8 cellular contexts compared by ENCODE assay signal in the genomic region with DNA sequence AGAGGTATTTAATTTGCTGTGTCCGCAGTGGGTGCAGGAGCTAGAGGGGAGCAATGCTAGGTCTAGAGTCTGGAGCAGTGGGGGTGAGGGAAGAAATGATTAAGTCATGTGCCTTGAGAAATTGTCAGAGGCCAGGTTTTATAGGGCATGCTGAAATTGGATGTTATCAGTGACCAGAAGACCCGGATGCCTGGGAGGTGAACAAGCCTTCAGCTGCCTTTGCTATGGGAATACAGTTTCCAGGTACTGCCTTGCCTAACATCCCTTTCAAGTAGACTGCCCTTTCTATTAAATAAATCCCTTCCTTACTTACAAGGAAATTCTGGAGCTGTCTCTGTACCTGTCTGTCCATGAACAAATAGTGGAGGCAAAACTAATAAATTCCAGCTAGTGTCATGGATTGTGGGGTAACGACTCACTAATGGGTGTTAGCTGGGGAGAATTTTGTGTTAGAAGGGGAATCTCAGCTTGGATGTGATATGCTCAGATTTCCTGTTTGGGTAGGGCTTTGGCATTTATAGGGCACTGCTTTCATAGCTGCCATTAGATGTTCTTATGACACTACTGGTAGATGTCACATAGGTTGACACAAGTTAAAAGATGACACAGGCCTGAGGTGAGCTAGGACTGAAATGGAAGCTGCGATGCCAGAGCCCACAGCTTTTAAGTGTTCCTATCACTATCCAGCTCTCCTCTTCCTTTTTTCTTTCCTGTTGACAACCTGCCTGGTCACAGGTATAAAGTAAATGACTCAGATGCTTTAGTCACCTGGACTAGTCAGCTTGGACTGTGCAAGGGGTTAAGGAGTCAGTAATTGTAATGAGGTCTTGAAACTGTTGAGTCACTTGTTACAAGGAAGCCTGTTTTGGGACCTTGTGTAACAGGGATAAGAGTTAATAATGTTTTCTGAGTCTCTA. TPM values are rescaled to one million over a fixed set of nuclear protein-coding genes. Genes with fewer than 3 reads are reported as not detected.
A peak's percentile ranks its signal among the peaks of the same experiment; 100 is the strongest.
DNase-seq lines count a peak whose midpoint lies in the region; ATAC-seq, FAIRE-seq and TF ChIP-seq lines count a peak whose summit lies in the region.

No MANE protein-coding gene starts in this region.

- no peaks in the 10 kb centered on the region for H3K9me3 ChIP-seq in endothelial cell of umbilical vein (replicated peaks; ENCODE audit: control insufficient read depth, insufficient read depth, low read length)
- no peaks in the 10 kb centered on the region for H3K9me3 ChIP-seq in osteoblast (ENCODE audit: low read depth, low read length)
- no peaks in the 10 kb centered on the region for H3K9me3 ChIP-seq in BE2C

- in situ Hi-C loops in Caki2 (cut with HindIII; ENCODE audit: low pct_unique_long_range_greater_than_20kb, low sequenced_read_pairs): loop anchor here (25.0 kb wide), 1 partner anchor 109 kb away; no protein-coding TSS in a partner anchor

- H3K79me2 ChIP-seq in endothelial cell of umbilical vein (ENCODE audit: control insufficient read depth, insufficient read depth, low read length) (peaks cover 88% of the 10 kb centered on the region), osteoblast (ENCODE audit: insufficient read depth, low read length) (peaks cover 95% of the 10 kb centered on the region)

- TF ChIP-seq CTCF in endothelial cell of umbilical vein (IDR thresholded peaks at IDR 0.05; ENCODE audit: extremely low read depth in 1 of 2, insufficient read depth in 1 of 2, low read depth in 1 of 2, low read length in 2 of 2) (no peak), osteoblast (IDR thresholded peaks at IDR 0.05; ENCODE audit: extremely low read depth, low read depth, low read length) (no peak), BE2C (IDR thresholded peaks at IDR 0.05; ENCODE audit: low read depth, low read length) (no peak)

- no peak for TF ChIP-seq POLR2A in endothelial cell of umbilical vein (IDR thresholded peaks at IDR 0.05; ENCODE audit: low read depth, low read length)

- CTCF ChIA-PET in endothelial cell of umbilical vein (lab: Charles Lee): interaction anchor here (0.8 to 3.8 kb wide), 15 partner anchors 8 to 824 kb away, joined by 3 to 31 read pairs (median 3); a partner anchor contains a TSS

- H3K4me2 ChIP-seq in endothelial cell of umbilical vein (ENCODE audit: insufficient read depth, low read length): peak overlapping the region; percentile 34
- peak overlapping the region; percentile 37 for H3K4me2 ChIP-seq in osteoblast (ENCODE audit: insufficient read depth, low read length)

- H2AFZ ChIP-seq in endothelial cell of umbilical vein (ENCODE audit: low read depth, low read length) (no peak overlapping the region), osteoblast (ENCODE audit: low read length) (no peak overlapping the region)

- dilution Hi-C loops in endothelial cell of umbilical vein (cut with MboI; ENCODE audit: extremely low pct_ligation_motif_present, low sequenced_read_pairs): loop anchor here (25.0 kb wide), 1 partner anchor 109 kb away; no protein-coding TSS in a partner anchor

- H3K27ac ChIP-seq in endothelial cell of umbilical vein (ENCODE audit: insufficient read depth, low read depth, low read length) (peak overlapping the region; percentile 56), osteoblast (ENCODE audit: low read depth, low read length) (peak overlapping the region; percentile 53)

- POLR2A ChIA-PET in endothelial cell of umbilical vein (lab: Charles Lee): interaction anchor here (1.7 to 2.1 kb wide), 2 partner anchors 13 to 39 kb away, joined by 7 to 17 read pairs; no protein-coding TSS in a partner anchor

- intact Hi-C loops in endothelial cell of umbilical vein (cut with micrococcal nuclease): no loop called here

- H3K27me3 ChIP-seq in endothelial cell of umbilical vein (ENCODE audit: control insufficient read depth in 2 of 2, insufficient read depth in 2 of 2, low read length in 2 of 2): no peaks in the 10 kb centered on the region
- no peaks in the 10 kb centered on the region for H3K27me3 ChIP-seq in osteoblast (ENCODE audit: insufficient read depth, low read length)
- no peaks in the 10 kb centered on the region for H3K27me3 ChIP-seq in BE2C

- DNase-seq in Caki2 (ENCODE audit: low read depth): peak; percentile 81
- peak; percentile 71 for DNase-seq in NOMO-1 treated with DMSO at 0.1 percent for 48 hours (lab: John Stamatoyannopoulos, UW; ENCODE audit: unreplicated experiment)
- DNase-seq in endothelial cell of umbilical vein (ENCODE audit: low read depth, low spot score): peak; percentile 67
- peak; percentile 66 for DNase-seq in osteoblast (ENCODE audit: insufficient read length, low spot score, missing footprints)
- DNase-seq in T1000 (lab: John Stamatoyannopoulos, UW): no peak
- DNase-seq in BE2C: no peak
- DNase-seq in NCI-H128 (lab: John Stamatoyannopoulos, UW; ENCODE audit: unreplicated experiment): no peak

- ATAC-seq in HG02840 (IDR thresholded peaks at IDR 0.05; ENCODE audit: low FRiP score, unreplicated experiment): no peak

- H4K20me1 ChIP-seq in endothelial cell of umbilical vein (replicated peaks; ENCODE audit: control insufficient read depth, extremely low read depth, insufficient read depth, low read length) (no peaks in the 10 kb centered on the region), osteoblast (ENCODE audit: insufficient read depth, low read length) (peaks cover 23% of the 10 kb centered on the region)

- H3K9ac ChIP-seq in endothelial cell of umbilical vein (replicated peaks; ENCODE audit: extremely low read depth, insufficient read depth, low read length): no peak overlapping the region

- no TSS peak for BruUV-seq in endothelial cell of umbilical vein (replicated peaks; lab: Mats Ljungman, UMichigan)

- H3K4me1 ChIP-seq in endothelial cell of umbilical vein (ENCODE audit: control insufficient read depth, extremely low read depth, insufficient read depth, low read length) (peaks cover 38% of the 10 kb centered on the region), osteoblast (ENCODE audit: insufficient read depth, low read length) (peaks cover 50% of the 10 kb centered on the region), BE2C (peaks cover 16% of the 10 kb centered on the region)

- H3K36me3 ChIP-seq in endothelial cell of umbilical vein (ENCODE audit: control insufficient read depth in 2 of 2, extremely low read depth in 1 of 2, insufficient read depth in 2 of 2, low read length in 2 of 2) (peaks cover 11 to 23% of the 10 kb centered on the region in 2 experiments), osteoblast (ENCODE audit: insufficient read depth, low read length) (peaks cover 68% of the 10 kb centered on the region), BE2C (peaks cover 37% of the 10 kb centered on the region)

- H3K4me3 ChIP-seq in endothelial cell of umbilical vein (replicated peaks in 1 of 3; ENCODE audit: insufficient read depth in 1 of 3, low read depth in 1 of 3, low read length in 3 of 3) (no peak overlapping the region), osteoblast (ENCODE audit: insufficient read depth, low read length) (no peak overlapping the region), BE2C (ENCODE audit: low read depth, low read length) (no peak overlapping the region)

- H3K9me1 ChIP-seq in endothelial cell of umbilical vein (replicated peaks; ENCODE audit: control insufficient read depth, extremely low read depth, insufficient read depth, low read length): no peaks in the 10 kb centered on the region

- peak; percentile 59 for FAIRE-seq in endothelial cell of umbilical vein (lab: Jason Lieb, UNC)

TF ChIP-seq in endothelial cell of umbilical vein, 7 proteins besides CTCF, POLR2A, EP300 and RAD21:
- TF ChIP-seq JUN (IDR thresholded peaks at IDR 0.05; ENCODE audit: borderline replicate concordance, insufficient read depth, insufficient read length, low read depth) (peak; percentile 41), FOS (IDR thresholded peaks at IDR 0.05; ENCODE audit: borderline replicate concordance, insufficient read depth, low read length) (peak; percentile 75), MYC (IDR thresholded peaks at IDR 0.05; ENCODE audit: low read depth, low read length) (no peak)
- TF ChIP-seq, protein P1, sequence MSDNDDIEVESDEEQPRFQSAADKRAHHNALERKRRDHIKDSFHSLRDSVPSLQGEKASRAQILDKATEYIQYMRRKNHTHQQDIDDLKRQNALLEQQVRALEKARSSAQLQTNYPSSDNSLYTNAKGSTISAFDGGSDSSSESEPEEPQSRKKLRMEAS (IDR thresholded peaks at IDR 0.05; ENCODE audit: insufficient read depth, insufficient read length): no peak
TF ChIP-seq in endothelial cell of umbilical vein: peak in this region for 2.

RNA-seq across cellular contexts. Expression of a gene that starts 21.3 kb away (rescaled TPM):
- 26.6 and 83.0 TPM in 2 replicates for total RNA-seq in Caki2 (2014; rRNA removed; shearing (Covaris generic); ENCODE audit: low replicate concordance)
- total RNA-seq in endothelial cell of umbilical vein: 97.9 and 102 TPM in 2 replicates
- polyA plus RNA-seq in endothelial cell of umbilical vein: 35.9 and 53.8 TPM in 2 replicates
- 34.4 and 35.9 TPM in 2 replicates for polyA plus RNA-seq in endothelial cell of umbilical vein (2011; cell fraction: cytosol; rRNA removed)
- 242 and 270 TPM in 2 replicates for polyA plus RNA-seq in endothelial cell of umbilical vein (2011; cell fraction: nucleus; rRNA removed)
- polyA plus RNA-seq in endothelial cell of umbilical vein (2012): 47.9 and 49.9 TPM in 2 replicates
- 140 and 151 TPM in 2 replicates for polyA minus RNA-seq in endothelial cell of umbilical vein
- polyA minus RNA-seq in endothelial cell of umbilical vein (2011; cell fraction: cytosol; rRNA and poly(A)+ RNA removed): 29.8 TPM
- 377 and 533 TPM in 2 replicates for polyA minus RNA-seq in endothelial cell of umbilical vein (2011; cell fraction: nucleus; rRNA and poly(A)+ RNA removed)
- total RNA-seq in osteoblast: 94.0 and 98.8 TPM in 2 replicates
- polyA plus RNA-seq in BE2C (2012; ENCODE audit: insufficient read depth, insufficient read length, low read depth): 77.7 TPM

Comparison
In these comparisons a context has a peak if more than half of its experiments do, and no peak if none do; other contexts are left out.
1. DNase-seq: peak in Caki2 (single experiment), NOMO-1 treated with DMSO at 0.1 percent for 48 hours (single experiment), endothelial cell of umbilical vein (single experiment) and osteoblast (single experiment); none in T1000 (single experiment), BE2C (single experiment) and NCI-H128 (single experiment).